In the genomic region with DNA sequence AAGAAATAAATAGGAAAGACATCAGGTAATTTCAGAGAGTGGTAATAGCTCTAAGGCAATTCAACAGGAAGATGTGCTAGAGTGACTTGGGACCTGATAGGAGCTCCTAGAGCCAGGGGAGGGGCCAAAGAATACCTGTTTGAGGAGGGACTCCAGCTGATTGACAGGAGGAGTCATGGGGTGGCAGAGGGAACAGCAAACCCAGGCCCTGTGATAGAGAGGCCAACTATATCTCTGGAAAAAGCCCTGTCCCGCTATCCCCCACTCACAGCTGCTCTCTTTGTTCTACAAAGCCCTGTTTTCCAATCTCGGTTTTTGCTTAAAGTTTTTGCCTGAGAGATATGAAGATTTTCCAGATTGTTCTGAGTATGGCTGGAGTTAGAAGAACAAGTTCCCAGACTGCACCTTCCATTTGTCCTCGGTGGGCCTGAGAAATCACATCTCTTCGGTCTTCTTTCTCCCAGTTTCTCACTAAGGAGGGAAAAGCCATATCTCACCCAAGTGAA, we compare ENCODE assay signal across 12 cellular contexts. TPM values are rescaled to one million over a fixed set of nuclear protein-coding genes. Genes with fewer than 3 reads are reported as not detected.
DNase-seq lines count a peak whose midpoint lies in the region; ATAC-seq and TF ChIP-seq lines count a peak whose summit lies in the region.
"Had no signal": no experiment of that assay in that cellular context is flagged by ENCODE, and none has a peak within 500 bp of the region (broad histone marks: within the 10 kb centered on the region; RNA-seq: fewer than 3 reads in every experiment).

No MANE protein-coding gene starts in this region.

- H3K79me2 ChIP-seq in OCI-LY7 (ENCODE audit: insufficient read depth, low read depth, low read length) = no peaks in the 10 kb centered on the region

- ATAC-seq in GM21515 (IDR thresholded peaks at IDR 0.05; ENCODE audit: unreplicated experiment) (peak; percentile 49), memory B cell (ENCODE audit: low read depth) (peak; percentile 73), GM18873 (IDR thresholded peaks at IDR 0.05; ENCODE audit: low FRiP score, unreplicated experiment) (no peak), GM19324 (IDR thresholded peaks at IDR 0.05; ENCODE audit: low FRiP score, unreplicated experiment) (no peak), GM18498 (IDR thresholded peaks at IDR 0.05; ENCODE audit: unreplicated experiment) (no peak)
- ATAC-seq: body of pancreas, right cardiac atrium had no signal

- no peaks in the 10 kb centered on the region; the same call in 1 of the 2 replicates for H3K36me3 ChIP-seq in OCI-LY7 (ENCODE audit: insufficient read depth, low read length)

- in situ Hi-C loops in GM13977 (cut with MboI; ENCODE audit: low pct_unique_long_range_greater_than_20kb, low sequenced_read_pairs, unreplicated experiment) = loop anchor here (25.0 kb wide), 1 partner anchor 462 kb away; no protein-coding TSS in a partner anchor

- intact Hi-C loops in OCI-LY7 (cut with micrococcal nuclease; ENCODE audit: unreplicated experiment) = loop anchor here (5.0 kb wide), 1 partner anchor 53 kb away; no protein-coding TSS in a partner anchor

- no peak for TF ChIP-seq CTCF in GM13977 (IDR thresholded peaks at IDR 0.05; ENCODE audit: extremely low read depth, insufficient read depth, missing control alignments)
- no peak for TF ChIP-seq CTCF in OCI-LY7 (conservative IDR thresholded peaks at IDR 0.05; ENCODE audit: low read length)

- no peaks in the 10 kb centered on the region for H3K9me3 ChIP-seq in OCI-LY7 (ENCODE audit: low read length)
- H3K9me3 ChIP-seq: body of pancreas had no signal

- BruUV-seq in OCI-LY7 (replicated peaks; lab: Mats Ljungman, UMichigan) = TSS peak; percentile 91

- no peaks in the 10 kb centered on the region for H3K9me3 Mint-ChIP-seq in memory B cell

- H3K4me1 ChIP-seq in OCI-LY7 (ENCODE audit: insufficient read depth, low read length, poor library complexity, severe bottlenecking) = peaks cover 50% of the 10 kb centered on the region
- H3K4me1 ChIP-seq: body of pancreas had no signal

- peak overlapping the region; percentile 85 for H3K27ac Mint-ChIP-seq in memory B cell

- no peaks in the 10 kb centered on the region for H4K20me1 ChIP-seq in OCI-LY7 (ENCODE audit: insufficient read depth, low read length)

- H3K27me3 Mint-ChIP-seq in memory B cell = no peaks in the 10 kb centered on the region

- peak overlapping the region; percentile 56 for H3K4me3 ChIP-seq in OCI-LY7 (ENCODE audit: low read depth, low read length, poor library complexity, severe bottlenecking)
- H3K4me3 ChIP-seq: body of pancreas had no signal

- peak overlapping the region; percentile 72 for H2AFZ ChIP-seq in OCI-LY7 (ENCODE audit: low read length)

- CTCF ChIA-PET in OCI-LY7 (lab: Charles Lee; ENCODE audit: unreplicated experiment) = interaction anchor here (0.5 kb wide), 1 partner anchor 279 kb away, joined by 5 read pairs; no protein-coding TSS in a partner anchor

- DNase-seq in GM13977 (ENCODE audit: low spot score) = peak; percentile 59
- peak; percentile 89 for DNase-seq in OCI-LY7 (ENCODE audit: low spot score)
- DNase-seq in memory B cell (ENCODE audit: low spot score in 2 of 2) = no peak
- DNase-seq: body of pancreas, HCEC 1CT, hypothalamus, NCI-H1436 had no signal

- H3K27ac ChIP-seq in OCI-LY7 (ENCODE audit: low read depth, low read length, poor library complexity, severe bottlenecking) = peak overlapping the region; percentile 90
- H3K27ac ChIP-seq: body of pancreas had no signal

- peak overlapping the region; percentile 76 for H3K4me2 ChIP-seq in OCI-LY7 (ENCODE audit: low read length)

- POLR2A ChIA-PET in OCI-LY7 (lab: Charles Lee) = interaction anchor here (0.6 to 1.3 kb wide), 12 partner anchors 9 to 663 kb away, joined by 3 to 12 read pairs (median 4); a partner anchor contains a TSS

- H3K36me3 Mint-ChIP-seq in memory B cell = no peaks in the 10 kb centered on the region

- peak overlapping the region; percentile 77 for H3K4me3 Mint-ChIP-seq in memory B cell

- H3K9me2 ChIP-seq in OCI-LY7 (ENCODE audit: insufficient read depth, low read length) = no peaks in the 10 kb centered on the region

- H3K4me1 Mint-ChIP-seq in memory B cell = peaks cover 25% of the 10 kb centered on the region

RNA-seq across cellular contexts. Expression of a gene that starts 9.0 kb away (rescaled TPM):
- total RNA-seq in OCI-LY7 (2014; rRNA removed; shearing (Covaris generic)) = 59.6 and 64.3 TPM in 2 replicates
- 132 and 142 TPM in 2 replicates for total RNA-seq in OCI-LY7 (2022)

RNA-seq across cellular contexts. Expression of a gene that starts 37.8 kb away (rescaled TPM):
- total RNA-seq in OCI-LY7 (2014; rRNA removed; shearing (Covaris generic)) = 0.39 and 1.2 TPM in 2 replicates
- 3.5 and 4.5 TPM in 2 replicates for total RNA-seq in OCI-LY7 (2022)

Comparison
In these comparisons a context has a peak if more than half of its experiments do, and no peak if none do; other contexts are left out.
1. DNase-seq: peak in GM13977 (single experiment) and OCI-LY7 (single experiment); none in memory B cell (0 of 2).
2. ATAC-seq: peak in GM21515 (single experiment) and memory B cell (single experiment); none in GM18873 (single experiment), GM19324 (single experiment) and GM18498 (single experiment).